ENCODE assay signal across 15 cellular contexts in genomic region chr2:3563521-3563976, GRCh38. TPM values are rescaled to one million over a fixed set of nuclear protein-coding genes. Genes with fewer than 3 reads are reported as not detected.
DNase-seq lines count a peak whose midpoint lies in the region; ATAC-seq and TF ChIP-seq lines count a peak whose summit lies in the region.
"Had no signal": no experiment of that assay in that cellular context is flagged by ENCODE, and none has a peak within 500 bp of the region (broad histone marks: within the 10 kb centered on the region; RNA-seq: fewer than 3 reads in every experiment).

No MANE protein-coding gene starts in this region.

- H3K9me2 ChIP-seq in OCI-LY1 (ENCODE audit: low read depth, low read length): no peaks in the 10 kb centered on the region

- H3K27ac ChIP-seq in OCI-LY1 (ENCODE audit: low read depth, low read length, poor library complexity, severe bottlenecking): peak overlapping the region; percentile 83
- H3K27ac ChIP-seq: ovary had no signal

- peak overlapping the region; percentile 1 for H3K4me3 ChIP-seq in OCI-LY1 (ENCODE audit: low read depth, low read length, poor library complexity, severe bottlenecking)
- H3K4me3 ChIP-seq: ovary had no signal

- no peak overlapping the region for H2AFZ ChIP-seq in OCI-LY1 (ENCODE audit: low read length)

- no peak for TF ChIP-seq CTCF in OCI-LY1 (IDR thresholded peaks at IDR 0.05; ENCODE audit: low read length)

- H4K20me1 ChIP-seq in OCI-LY1 (ENCODE audit: insufficient read depth, low read length): no peaks in the 10 kb centered on the region

- H3K9ac ChIP-seq in OCI-LY1 (ENCODE audit: low read length): peak overlapping the region; percentile 16; the same call in 1 of the 2 replicates

- no peak overlapping the region for H3K4me3 Mint-ChIP-seq in activated CD4-positive, alpha-beta memory T cell treated with anti-CD3 and anti-CD28 coated beads for 36 hours
- H3K4me3 Mint-ChIP-seq: CD14-positive monocyte; central memory CD8-positive, alpha-beta T cell had no signal

- H3K9me3 ChIP-seq in OCI-LY1 (ENCODE audit: low read length): 0 out of 2 replicates have a peak, but pooled peaks cover 2% of the 10 kb centered on the region
- H3K9me3 ChIP-seq: ovary had no signal

- no peak overlapping the region for H3K27ac Mint-ChIP-seq in activated CD4-positive, alpha-beta memory T cell treated with anti-CD3 and anti-CD28 coated beads for 36 hours

- POLR2A ChIA-PET in activated CD4-positive, alpha-beta memory T cell treated with anti-CD3 and anti-CD28 coated beads for 36 hours (lab: Charles Lee): no interaction called here

- ATAC-seq in GM18498 (IDR thresholded peaks at IDR 0.05; ENCODE audit: unreplicated experiment) (peak; percentile 56), GM19455 (IDR thresholded peaks at IDR 0.05; ENCODE audit: unreplicated experiment) (peak; percentile 45), HG02885 (IDR thresholded peaks at IDR 0.05; ENCODE audit: poor library complexity, unreplicated experiment) (peak; percentile 54)
- ATAC-seq: left lobe of liver had no signal

- CTCF ChIA-PET in activated CD4-positive, alpha-beta memory T cell treated with anti-CD3 and anti-CD28 coated beads for 36 hours (lab: Charles Lee): no interaction called here

- no peaks in the 10 kb centered on the region for H3K27me3 Mint-ChIP-seq in activated CD4-positive, alpha-beta memory T cell treated with anti-CD3 and anti-CD28 coated beads for 36 hours
- H3K27me3 Mint-ChIP-seq: central memory CD8-positive, alpha-beta T cell had no signal

- peaks cover 16% of the 10 kb centered on the region for H3K36me3 Mint-ChIP-seq in activated CD4-positive, alpha-beta memory T cell treated with anti-CD3 and anti-CD28 coated beads for 36 hours

- no peaks in the 10 kb centered on the region for H3K79me2 ChIP-seq in OCI-LY1 (ENCODE audit: insufficient read depth, low read length)

- H3F3A ChIP-seq in OCI-LY1 (ENCODE audit: insufficient read depth, low read length): peaks cover 7% of the 10 kb centered on the region; the same call in 1 of the 2 replicates

- H3K4me2 ChIP-seq in OCI-LY1 (ENCODE audit: low read length): peak overlapping the region; percentile 47

- no peaks in the 10 kb centered on the region; the same call in 1 of the 2 replicates for H3K36me3 ChIP-seq in OCI-LY1 (ENCODE audit: insufficient read depth, low read length)
- H3K36me3 ChIP-seq: ovary had no signal

- no peak for DNase-seq in activated CD4-positive, alpha-beta memory T cell treated with anti-CD3 and anti-CD28 coated beads for 36 hours
- DNase-seq in COLO829 (ENCODE audit: low spot score): no peak
- no peak for DNase-seq in cerebellum (ENCODE audit: low spot score)
- DNase-seq in NCI-H1694 treated with DMSO at 0.1 percent for 48 hours (lab: John Stamatoyannopoulos, UW): no peak
- DNase-seq: KG1, NCI-H748 treated with DMSO at 0.1 percent for 48 hours, ovary, trophoblast cell had no signal

- peaks cover 10% of the 10 kb centered on the region for H3K4me1 Mint-ChIP-seq in activated CD4-positive, alpha-beta memory T cell treated with anti-CD3 and anti-CD28 coated beads for 36 hours (ENCODE audit: low read depth)

- peaks cover 39% of the 10 kb centered on the region for H3K4me1 ChIP-seq in OCI-LY1 (ENCODE audit: insufficient read depth, low read length, severe bottlenecking)

- intact Hi-C loops in activated CD4-positive, alpha-beta memory T cell treated with anti-CD3 and anti-CD28 coated beads for 36 hours (cut with micrococcal nuclease): no loop called here

- no peaks in the 10 kb centered on the region for H3K9me3 Mint-ChIP-seq in activated CD4-positive, alpha-beta memory T cell treated with anti-CD3 and anti-CD28 coated beads for 36 hours
- H3K9me3 Mint-ChIP-seq: central memory CD8-positive, alpha-beta T cell had no signal

- H3K27me3 ChIP-seq in OCI-LY1 (ENCODE audit: insufficient read depth, low read length): no peaks in the 10 kb centered on the region
- H3K27me3 ChIP-seq: ovary had no signal

RNA-seq across cellular contexts. Expression of gene RNASEH1, which starts 5.4 kb away (rescaled TPM):
- total RNA-seq in activated CD4-positive, alpha-beta memory T cell treated with anti-CD3 and anti-CD28 coated beads for 36 hours: 10 to 100 TPM; 23.6 to 24.8 TPM
- total RNA-seq in cerebellum: 18.1 TPM

RNA-seq across cellular contexts. Expression of gene RPS7, which starts 11.5 kb away (rescaled TPM):
- total RNA-seq in activated CD4-positive, alpha-beta memory T cell treated with anti-CD3 and anti-CD28 coated beads for 36 hours: 1,000 to 10,000 TPM; 1,694 to 1,737 TPM
- 595 TPM for total RNA-seq in cerebellum

RNA-seq across cellular contexts. Expression of gene COLEC11, which starts 31.4 kb away (rescaled TPM):
- total RNA-seq in activated CD4-positive, alpha-beta memory T cell treated with anti-CD3 and anti-CD28 coated beads for 36 hours: under 1 TPM in 1 of 2 experiments, not detected in 1; 0.31 TPM
- 0.82 TPM for total RNA-seq in cerebellum

RNA-seq across cellular contexts. Expression of gene ADI1, which starts 44.2 kb away (rescaled TPM):
- 10 to 100 TPM; 36.0 to 36.4 TPM for total RNA-seq in activated CD4-positive, alpha-beta memory T cell treated with anti-CD3 and anti-CD28 coated beads for 36 hours
- 11.8 TPM for total RNA-seq in cerebellum
